In genomic region chr14:102512713-102513373, GRCh38 we compare ENCODE assay signal across 21 cellular contexts.
"Had no signal": no experiment of that assay in that cellular context is flagged by ENCODE, and none has a peak within 500 bp of the region (broad histone marks: within the 10 kb centered on the region; RNA-seq: fewer than 3 reads in every experiment).

No MANE protein-coding gene starts in this region.

- H3K36me3 ChIP-seq: gastrocnemius medialis, upper lobe of left lung had no signal

- H3K27me3 Mint-ChIP-seq: memory B cell, progenitor cell of endocrine pancreas had no signal

- H3K4me3 Mint-ChIP-seq: activated B cell treated with CpG ODN at 0.5 μM for 24 hours; activated CD4-positive, alpha-beta memory T cell treated with anti-CD3 and anti-CD28 coated beads for 36 hours; activated CD4-positive, alpha-beta T cell treated with anti-CD3 and anti-CD28 coated beads for 36 hours; activated naive CD8-positive, alpha-beta T cell treated with anti-CD3 and anti-CD28 coated beads, Interleukin-2, amount 10 ng/mL, durations not matched to agents 7 days and 5 days; memory B cell had no signal

- DNase-seq: activated B cell treated with CpG ODN at 0.5 μM for 24 hours; activated CD4-positive, alpha-beta memory T cell treated with anti-CD3 and anti-CD28 coated beads for 36 hours; activated CD4-positive, alpha-beta T cell treated with anti-CD3 and anti-CD28 coated beads for 36 hours; activated naive CD4-positive, alpha-beta T cell treated with Interleukin-2 at 50 U/mL for 16 hours; activated naive CD8-positive, alpha-beta T cell treated with anti-CD3 and anti-CD28 coated beads, Interleukin-2, amount 10 ng/mL, durations not matched to agents 7 days and 5 days; activated T-cell treated with anti-CD3 and anti-CD28 coated beads, Interleukin-2, amount 50 U/mL, for 48 hours; amniotic stem cell; esophagus squamous epithelium; gastrocnemius medialis; head of caudate nucleus; islet precursor cell; left colon; stimulated activated CD4-positive, alpha-beta T cell treated with anti-CD3 and anti-CD28 coated beads, Interleukin-2, amount 100 ng/mL, for 48 hours; stimulated activated CD8-positive, alpha-beta memory T cell treated with anti-CD3 and anti-CD28 coated beads, Interleukin-4, amount 100 ng/mL, for 48 hours; stimulated activated naive CD4-positive, alpha-beta T cell treated with Interleukin-2 at 50 U/mL for 16 hours; T-helper 1 cell had no signal

- H3K9me3 ChIP-seq: esophagus squamous epithelium, gastrocnemius medialis, upper lobe of left lung had no signal

- H3K9me3 Mint-ChIP-seq: activated B cell treated with CpG ODN at 0.5 μM for 24 hours; activated CD4-positive, alpha-beta memory T cell treated with anti-CD3 and anti-CD28 coated beads for 36 hours; activated naive CD8-positive, alpha-beta T cell treated with anti-CD3 and anti-CD28 coated beads, Interleukin-2, amount 10 ng/mL, durations not matched to agents 7 days and 5 days; memory B cell had no signal

- H3K27me3 ChIP-seq: esophagus squamous epithelium, gastrocnemius medialis, upper lobe of left lung had no signal

- H3K27ac Mint-ChIP-seq: activated B cell treated with CpG ODN at 0.5 μM for 24 hours; activated CD4-positive, alpha-beta memory T cell treated with anti-CD3 and anti-CD28 coated beads for 36 hours; activated CD4-positive, alpha-beta T cell treated with anti-CD3 and anti-CD28 coated beads for 36 hours; activated naive CD8-positive, alpha-beta T cell treated with anti-CD3 and anti-CD28 coated beads, Interleukin-2, amount 10 ng/mL, durations not matched to agents 7 days and 5 days; memory B cell; progenitor cell of endocrine pancreas had no signal

- ATAC-seq: activated CD4-positive, alpha-beta T cell treated with anti-CD3 and anti-CD28 coated beads for 36 hours; gastrocnemius medialis; left colon had no signal

- H3K4me3 ChIP-seq: coronary artery, esophagus squamous epithelium, gastrocnemius medialis, upper lobe of left lung had no signal

- FAIRE-seq: bronchial epithelial cell had no signal

- H3K36me3 Mint-ChIP-seq: activated CD4-positive, alpha-beta memory T cell treated with anti-CD3 and anti-CD28 coated beads for 36 hours had no signal

- H3K27ac ChIP-seq: coronary artery, esophagus squamous epithelium, upper lobe of left lung had no signal
